12 cellular contexts compared by ENCODE assay signal in the genomic region with DNA sequence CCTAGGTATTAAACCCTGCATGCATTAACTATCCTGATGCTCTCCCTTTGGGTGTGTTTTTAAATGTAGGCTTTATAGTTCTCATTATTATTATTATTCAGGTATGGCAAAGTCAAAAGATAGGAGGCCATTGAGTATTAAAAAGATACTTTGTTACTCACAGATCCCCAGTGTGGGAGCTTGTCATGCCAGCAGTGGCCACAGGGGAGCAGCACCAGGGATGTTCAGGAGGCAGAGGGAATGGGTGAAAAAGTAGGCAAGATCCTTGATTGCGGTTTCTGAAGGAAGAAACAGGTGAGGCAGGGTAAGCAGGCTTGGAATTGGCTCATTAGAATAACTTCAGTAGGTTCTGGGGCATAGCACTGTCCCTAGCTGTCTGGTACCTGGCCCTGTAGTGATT.
A peak's percentile ranks its signal among the peaks of the same experiment; 100 is the strongest.
DNase-seq lines count a peak whose midpoint lies in the region; ATAC-seq and TF ChIP-seq lines count a peak whose summit lies in the region.
"Had no signal": no experiment of that assay in that cellular context is flagged by ENCODE, and none has a peak within 500 bp of the region (broad histone marks: within the 10 kb centered on the region; RNA-seq: fewer than 3 reads in every experiment).

No MANE protein-coding gene starts in this region.

- no peak for TF ChIP-seq POLR2A in suprapubic skin (IDR thresholded peaks at IDR 0.05)

- peak; percentile 20 to 38 for TF ChIP-seq CTCF in Caco-2 (IDR thresholded peaks at IDR 0.05; ENCODE audit: insufficient read depth in 1 of 2, low read depth in 1 of 2, low read length in 1 of 2, severe bottlenecking in 1 of 2, unreplicated experiment in 1 of 2)
- peak; percentile 71 for TF ChIP-seq CTCF in H9 (conservative IDR thresholded peaks at IDR 0.05)
- peak; percentile 61 for TF ChIP-seq CTCF in WTC11 (IDR thresholded peaks at IDR 0.05)
- peak; percentile 24 for TF ChIP-seq CTCF in liver (IDR thresholded peaks at IDR 0.05; ENCODE audit: low read depth, low read length, missing input control)
- no peak for TF ChIP-seq CTCF in suprapubic skin (IDR thresholded peaks at IDR 0.05)

- BruUV-seq in Caco-2 (replicated peaks; lab: Mats Ljungman, UMichigan): no TSS peak

- H2BK120ac ChIP-seq in H9 (ENCODE audit: low read depth, low read length, poor library complexity, severe bottlenecking): no peak overlapping the region

- no peak overlapping the region for H2BK20ac ChIP-seq in H9 (ENCODE audit: low read depth, low read length, poor library complexity, severe bottlenecking)

- no peaks in the 10 kb centered on the region for H3K9me3 ChIP-seq in Caco-2
- H3K9me3 ChIP-seq in H9 (ENCODE audit: control insufficient read depth, low read depth, low read length): no peaks in the 10 kb centered on the region
- no peaks in the 10 kb centered on the region for H3K9me3 ChIP-seq in liver (ENCODE audit: control insufficient read depth in 4 of 4, low read length in 3 of 4)
- no peaks in the 10 kb centered on the region for H3K9me3 ChIP-seq in suprapubic skin

- no CpG with 5 or more reads among the region's 1 CpG for WGBS in H9 (ENCODE audit: extremely low coverage, insufficient read length, low lambda C conversion rate)
- WGBS in liver: 94% methylated on average over 1 of the region's 1 CpG
- 85% methylated on average over 1 of the region's 1 CpG for WGBS in suprapubic skin

- H4K5ac ChIP-seq in H9 (ENCODE audit: insufficient read length, low read depth, low read length): no peak overlapping the region

- no peak overlapping the region for H3K4me3 Mint-ChIP-seq in Caco-2 (ENCODE audit: unreplicated experiment)
- H3K4me3 Mint-ChIP-seq in H9: no peak overlapping the region
- H3K4me3 Mint-ChIP-seq in WTC11: no peak overlapping the region
- no peak overlapping the region for H3K4me3 Mint-ChIP-seq in activated T-cell treated with anti-CD3 and anti-CD28 coated beads, Interleukin-2, amount 50 U/mL, for 4 hours
- H3K4me3 Mint-ChIP-seq: activated CD8-positive, alpha-beta T cell treated with anti-CD3 and anti-CD28 coated beads for 36 hours had no signal

- H3K14ac ChIP-seq in H9 (ENCODE audit: insufficient read depth, low read length): no peak overlapping the region

- POLR2A ChIA-PET in Caco-2 (lab: Charles Lee): no interaction called here
- POLR2A ChIA-PET in WTC11 (lab: Charles Lee): no interaction called here

- DNase-seq in Caco-2: peak in 1 of 2 experiments; percentile 24
- peak; percentile 55 for DNase-seq in H9
- peak; percentile 54 for DNase-seq in WTC11 (ENCODE audit: low spot score)
- no peak for DNase-seq in suprapubic skin (ENCODE audit: low spot score in 2 of 2)
- no peak for DNase-seq in activated T-cell treated with anti-CD3 and anti-CD28 coated beads, Interleukin-2, amount 50 U/mL, for 4 hours
- DNase-seq: activated CD8-positive, alpha-beta T cell treated with anti-CD3 and anti-CD28 coated beads for 36 hours; amygdala; NCI-H146; SHP77 treated with DMSO at 0.1 percent for 48 hours had no signal

- H3K9me3 Mint-ChIP-seq in Caco-2 (ENCODE audit: unreplicated experiment) (no peaks in the 10 kb centered on the region), H9 (peaks cover 3 to 8% of the 10 kb centered on the region in 2 experiments; a peak in 2 of 5 replicates), WTC11 (peaks cover 21% of the 10 kb centered on the region)
- H3K9me3 Mint-ChIP-seq in activated T-cell treated with anti-CD3 and anti-CD28 coated beads, Interleukin-2, amount 50 U/mL, for 4 hours: peaks cover 4% of the 10 kb centered on the region
- H3K9me3 Mint-ChIP-seq: activated CD8-positive, alpha-beta T cell treated with anti-CD3 and anti-CD28 coated beads for 36 hours had no signal

- H3K23me2 ChIP-seq in H9 (ENCODE audit: insufficient read length, low read depth, low read length, poor library complexity, severe bottlenecking): no peaks in the 10 kb centered on the region

- H3K23ac ChIP-seq in H9 (ENCODE audit: insufficient read length, low read depth, low read length): no peak overlapping the region

- peak in 1 of 2 donors; percentile 30 for TF ChIP-seq RAD21 in liver (IDR thresholded peaks at IDR 0.05)

- H3K27me3 Mint-ChIP-seq in Caco-2 (ENCODE audit: insufficient read depth, unreplicated experiment) (peaks cover 5% of the 10 kb centered on the region), H9 (ENCODE audit: low read depth) (peaks cover 18% of the 10 kb centered on the region), WTC11 (ENCODE audit: low read depth) (no peaks in the 10 kb centered on the region; the same call in 1 of the 2 replicates)
- H3K27me3 Mint-ChIP-seq in activated T-cell treated with anti-CD3 and anti-CD28 coated beads, Interleukin-2, amount 50 U/mL, for 4 hours (ENCODE audit: low read depth): peaks cover 29% of the 10 kb centered on the region

- peak; percentile 72 for ATAC-seq in WTC11
- ATAC-seq in HG02759 (IDR thresholded peaks at IDR 0.05; ENCODE audit: unreplicated experiment): no peak
- no peak for ATAC-seq in activated T-cell treated with anti-CD3 and anti-CD28 coated beads, Interleukin-2, amount 50 U/mL, for 4 hours
- no peak for ATAC-seq in HG02938 (IDR thresholded peaks at IDR 0.05; ENCODE audit: unreplicated experiment)
- ATAC-seq: activated CD8-positive, alpha-beta T cell treated with anti-CD3 and anti-CD28 coated beads for 36 hours had no signal

- no peaks in the 10 kb centered on the region for H3K79me2 ChIP-seq in H9 (ENCODE audit: insufficient read depth, low read length)

- H3K36me3 ChIP-seq in Caco-2 (ENCODE audit: control insufficient read depth, insufficient read depth, low read length) (no peaks in the 10 kb centered on the region), liver (ENCODE audit: control insufficient read depth in 4 of 4, insufficient read depth in 3 of 4, low read depth in 1 of 4, low read length in 3 of 4) (no peaks in the 10 kb centered on the region), suprapubic skin (no peaks in the 10 kb centered on the region)

- no peak overlapping the region for H4K91ac ChIP-seq in H9 (ENCODE audit: insufficient read length, low read depth, low read length)

- H3K4me2 ChIP-seq in H9 (ENCODE audit: insufficient read depth, insufficient read length, low read length): no peak overlapping the region

- no peak overlapping the region for H3K4ac ChIP-seq in H9 (ENCODE audit: low read depth, low read length)

- H3K4me3 ChIP-seq in Caco-2 (ENCODE audit: low read depth, low read length): no peak overlapping the region
- no peak overlapping the region for H3K4me3 ChIP-seq in liver (ENCODE audit: low read depth in 1 of 3, low read length in 3 of 3)
- no peak overlapping the region for H3K4me3 ChIP-seq in suprapubic skin

- H3K4me1 Mint-ChIP-seq in Caco-2 (ENCODE audit: low read depth, unreplicated experiment) (no peaks in the 10 kb centered on the region), H9 (peaks cover 21 to 34% of the 10 kb centered on the region in 2 experiments), WTC11 (peaks cover 23% of the 10 kb centered on the region)
- H3K4me1 Mint-ChIP-seq in activated T-cell treated with anti-CD3 and anti-CD28 coated beads, Interleukin-2, amount 50 U/mL, for 4 hours (ENCODE audit: low read depth): no peaks in the 10 kb centered on the region

- H2AFZ ChIP-seq in H9 (ENCODE audit: low read length): no peak overlapping the region

- no peak overlapping the region for H2BK15ac ChIP-seq in H9 (ENCODE audit: low read depth, low read length)

- no peak overlapping the region for H3T11ph ChIP-seq in H9 (ENCODE audit: low read length)

- no peak overlapping the region for H2BK5ac ChIP-seq in H9 (ENCODE audit: insufficient read length, low read length)

- H3K56ac ChIP-seq in H9 (ENCODE audit: insufficient read length, low read depth, low read length): no peak overlapping the region

- no peak overlapping the region for H3K9ac ChIP-seq in H9 (ENCODE audit: extremely low read depth, insufficient read length, low read length)
- no peak overlapping the region for H3K9ac ChIP-seq in liver (ENCODE audit: low read depth in 1 of 2, low read length in 2 of 2)

- no peaks in the 10 kb centered on the region for H3K79me1 ChIP-seq in H9 (ENCODE audit: insufficient read depth, low read depth, low read length, poor library complexity, severe bottlenecking)

- intact Hi-C loops in Caco-2 (cut with micrococcal nuclease; ENCODE audit: unreplicated experiment): no loop called here

- H3K36me3 Mint-ChIP-seq in Caco-2 (ENCODE audit: insufficient read depth, unreplicated experiment) (no peaks in the 10 kb centered on the region), H9 (ENCODE audit: insufficient read depth in 1 of 3, low read depth in 3 of 3) (peaks cover 0 to 5% (median 1%) of the 10 kb centered on the region in 3 experiments; a peak in 2 of 7 replicates), WTC11 (no peaks in the 10 kb centered on the region)
- no peaks in the 10 kb centered on the region for H3K36me3 Mint-ChIP-seq in activated T-cell treated with anti-CD3 and anti-CD28 coated beads, Interleukin-2, amount 50 U/mL, for 4 hours (ENCODE audit: insufficient read depth)

- H3K27me3 ChIP-seq in Caco-2 (replicated peaks; ENCODE audit: control insufficient read depth, insufficient read depth, low read length): no peaks in the 10 kb centered on the region
- H3K27me3 ChIP-seq in H9 (ENCODE audit: insufficient read depth, low read length): no peaks in the 10 kb centered on the region
- peaks cover 0 to 12% (median under 1%) of the 10 kb centered on the region in 4 donors for H3K27me3 ChIP-seq in liver (ENCODE audit: control insufficient read depth in 4 of 4, insufficient read depth in 4 of 4, low read length in 3 of 4)
- H3K27me3 ChIP-seq in suprapubic skin: peaks cover 9% of the 10 kb centered on the region

- H3K18ac ChIP-seq in H9 (ENCODE audit: insufficient read length, low read depth, low read length): no peak overlapping the region

- no peaks in the 10 kb centered on the region for H4K20me1 ChIP-seq in H9 (ENCODE audit: control insufficient read depth, insufficient read depth, insufficient read length)

- no peak overlapping the region for H2AK5ac ChIP-seq in H9 (ENCODE audit: insufficient read length, low read length)

- H3K4me1 ChIP-seq in Caco-2: no peaks in the 10 kb centered on the region
- peaks cover 6% of the 10 kb centered on the region; the same call in 1 of the 2 replicates for H3K4me1 ChIP-seq in H9 (ENCODE audit: insufficient read depth, low read length)
- no peaks in the 10 kb centered on the region for H3K4me1 ChIP-seq in liver (ENCODE audit: control insufficient read depth in 4 of 4, insufficient read depth in 4 of 4, low read length in 3 of 4)
- H3K4me1 ChIP-seq in suprapubic skin: no peaks in the 10 kb centered on the region

- no peak overlapping the region for H4K8ac ChIP-seq in H9 (replicated peaks; ENCODE audit: insufficient read length, low read depth, low read length)

- no peak overlapping the region for H2BK12ac ChIP-seq in H9 (ENCODE audit: insufficient read length, low read depth, low read length)

- CTCF ChIA-PET in Caco-2 (lab: Charles Lee) (interaction anchor here (0.5 to 1.0 kb wide), 3 partner anchors 21 to 268 kb away, joined by 3 to 6 read pairs (median 3); no protein-coding TSS in a partner anchor), WTC11 (lab: Charles Lee) (interaction anchor here (0.6 to 2.1 kb wide), 13 partner anchors 10 to 57 kb away, joined by 3 to 7 read pairs (median 4); no protein-coding TSS in a partner anchor)

- H3K27ac ChIP-seq in H9 (ENCODE audit: insufficient read length, low read depth, low read length) (no peak overlapping the region), liver (ENCODE audit: low read depth in 1 of 2, low read length in 2 of 2) (no peak overlapping the region), suprapubic skin (no peak overlapping the region)

- no peak for TF ChIP-seq EP300 in suprapubic skin (IDR thresholded peaks at IDR 0.05)

- no peak overlapping the region for H3K27ac Mint-ChIP-seq in Caco-2 (ENCODE audit: unreplicated experiment)
- no peak overlapping the region for H3K27ac Mint-ChIP-seq in H9
- H3K27ac Mint-ChIP-seq in WTC11: no peak overlapping the region
- H3K27ac Mint-ChIP-seq: activated CD8-positive, alpha-beta T cell treated with anti-CD3 and anti-CD28 coated beads for 36 hours had no signal

Comparison
In these comparisons a context has a peak if more than half of its experiments do, and no peak if none do; other contexts are left out.
1. DNase-seq: peak in H9 (single experiment) and WTC11 (single experiment); none in suprapubic skin (0 of 2) and activated T-cell treated with anti-CD3 and anti-CD28 coated beads, Interleukin-2, amount 50 U/mL, for 4 hours (single experiment).
2. CTCF ChIP-seq: peak in Caco-2 (2 of 2), H9 (single experiment), WTC11 (single experiment) and liver (single experiment); none in suprapubic skin (0 of 2).